8 cellular contexts compared by ENCODE assay signal in genomic region chr14:101965145-101965531, GRCh38. TPM values are rescaled to one million over a fixed set of nuclear protein-coding genes. Genes with fewer than 3 reads are reported as not detected.
DNase-seq lines count a peak whose midpoint lies in the region; ATAC-seq and TF ChIP-seq lines count a peak whose summit lies in the region.

No MANE protein-coding gene starts in this region.

- peaks cover 23% of the 10 kb centered on the region for H3K36me3 Mint-ChIP-seq in activated CD4-positive, alpha-beta memory T cell treated with anti-CD3 and anti-CD28 coated beads, Interleukin-2, amount 10 ng/mL, durations not matched to agents 7 days and 5 days (ENCODE audit: low read depth)

- H3K4me3 Mint-ChIP-seq in activated CD4-positive, alpha-beta memory T cell treated with anti-CD3 and anti-CD28 coated beads, Interleukin-2, amount 10 ng/mL, durations not matched to agents 7 days and 5 days: peak overlapping the region; percentile 90

- TF ChIP-seq CTCF in lung (IDR thresholded peaks at IDR 0.05; ENCODE audit: control extremely low read depth, extremely low read depth): no peak

- H3K36me3 ChIP-seq in lung (ENCODE audit: control insufficient read depth in 2 of 2, insufficient read depth in 2 of 2, low read length in 2 of 2): peaks cover 4 to 5% of the 10 kb centered on the region in 2 donors

- H3K27ac ChIP-seq in lung (ENCODE audit: low read depth in 1 of 2, low read length in 1 of 2): peak overlapping the region; percentile 93 to 97

- peak overlapping the region; percentile 90 for H3K4me3 ChIP-seq in lung

- no peaks in the 10 kb centered on the region for H3K9me3 Mint-ChIP-seq in activated CD4-positive, alpha-beta memory T cell treated with anti-CD3 and anti-CD28 coated beads, Interleukin-2, amount 10 ng/mL, durations not matched to agents 7 days and 5 days

- 0 to 1% methylated on average over 31 to 32 of the region's 32 CpGs for WGBS in lung, 2 donors

- ATAC-seq in HG02885 (IDR thresholded peaks at IDR 0.05; ENCODE audit: poor library complexity, unreplicated experiment) (peak; percentile 34), lung (ENCODE audit: insufficient read depth, low FRiP score) (peak; percentile 15)

- H3K27me3 Mint-ChIP-seq in activated CD4-positive, alpha-beta memory T cell treated with anti-CD3 and anti-CD28 coated beads, Interleukin-2, amount 10 ng/mL, durations not matched to agents 7 days and 5 days: peaks cover 4% of the 10 kb centered on the region

- H3K27ac Mint-ChIP-seq in activated CD4-positive, alpha-beta memory T cell treated with anti-CD3 and anti-CD28 coated beads, Interleukin-2, amount 10 ng/mL, durations not matched to agents 7 days and 5 days: peak overlapping the region; percentile 85

- POLR2A ChIA-PET in activated CD4-positive, alpha-beta memory T cell treated with anti-CD3 and anti-CD28 coated beads, Interleukin-2, amount 10 ng/mL, durations not matched to agents 7 days and 5 days (lab: Charles Lee): interaction anchor here (0.7 to 3.7 kb wide), 11 partner anchors 14 to 1590 kb away, joined by 3 to 28 read pairs (median 6); partner anchors contain the start of genes HSP90AA1 and MOK

- peaks cover 44% of the 10 kb centered on the region for H3K4me1 Mint-ChIP-seq in activated CD4-positive, alpha-beta memory T cell treated with anti-CD3 and anti-CD28 coated beads, Interleukin-2, amount 10 ng/mL, durations not matched to agents 7 days and 5 days

- DNase-seq in SHP77 (lab: John Stamatoyannopoulos, UW) (peak; percentile 6 to 22), SHP77 treated with DMSO at 0.1 percent for 48 hours (lab: John Stamatoyannopoulos, UW) (no peak), NCI-H2107 (lab: John Stamatoyannopoulos, UW) (peak; percentile 56), ecto neural progenitor cell (ENCODE audit: low spot score) (peak; percentile 78), lung (ENCODE audit: low spot score) (peak; percentile 71)
- DNase-seq in activated CD4-positive, alpha-beta memory T cell treated with anti-CD3 and anti-CD28 coated beads, Interleukin-2, amount 10 ng/mL, durations not matched to agents 7 days and 5 days: peak; percentile 79
- peak; percentile 15 for DNase-seq in stimulated activated CD8-positive, alpha-beta memory T cell treated with anti-CD3 and anti-CD28 coated beads, Interleukin-15, amount 100 ng/mL, for 24 hours (ENCODE audit: low read depth)

- H3K9me3 ChIP-seq in lung (ENCODE audit: control insufficient read depth in 2 of 2, insufficient read depth in 1 of 2, low read length in 1 of 2): no peaks in the 10 kb centered on the region

- no peaks in the 10 kb centered on the region for H3K27me3 ChIP-seq in lung (ENCODE audit: control insufficient read depth, insufficient read depth)

- CTCF ChIA-PET in activated CD4-positive, alpha-beta memory T cell treated with anti-CD3 and anti-CD28 coated beads, Interleukin-2, amount 10 ng/mL, durations not matched to agents 7 days and 5 days (lab: Charles Lee): interaction anchor here (1.1 to 1.9 kb wide), 4 partner anchors 17 to 352 kb away, joined by 4 to 6 read pairs (median 4); no protein-coding TSS in a partner anchor

- peaks cover 3 to 12% of the 10 kb centered on the region in 2 donors for H3K4me1 ChIP-seq in lung (ENCODE audit: control insufficient read depth in 2 of 2, insufficient read depth in 2 of 2, low read length in 2 of 2)

RNA-seq across cellular contexts. Expression of gene DYNC1H1, which starts 0.8 kb away (rescaled TPM):
- 100 to 1,000 TPM; 223 to 241 TPM for total RNA-seq in activated CD4-positive, alpha-beta memory T cell treated with anti-CD3 and anti-CD28 coated beads, Interleukin-2, amount 10 ng/mL, durations not matched to agents 7 days and 5 days
- 100 to 1,000 TPM; 438 to 485 TPM for total RNA-seq in lung
- 100 to 1,000 TPM; 111 to 218 TPM for polyA plus RNA-seq in lung
